Comparison of ENCODE assay signal across 10 cellular contexts in the genomic region with DNA sequence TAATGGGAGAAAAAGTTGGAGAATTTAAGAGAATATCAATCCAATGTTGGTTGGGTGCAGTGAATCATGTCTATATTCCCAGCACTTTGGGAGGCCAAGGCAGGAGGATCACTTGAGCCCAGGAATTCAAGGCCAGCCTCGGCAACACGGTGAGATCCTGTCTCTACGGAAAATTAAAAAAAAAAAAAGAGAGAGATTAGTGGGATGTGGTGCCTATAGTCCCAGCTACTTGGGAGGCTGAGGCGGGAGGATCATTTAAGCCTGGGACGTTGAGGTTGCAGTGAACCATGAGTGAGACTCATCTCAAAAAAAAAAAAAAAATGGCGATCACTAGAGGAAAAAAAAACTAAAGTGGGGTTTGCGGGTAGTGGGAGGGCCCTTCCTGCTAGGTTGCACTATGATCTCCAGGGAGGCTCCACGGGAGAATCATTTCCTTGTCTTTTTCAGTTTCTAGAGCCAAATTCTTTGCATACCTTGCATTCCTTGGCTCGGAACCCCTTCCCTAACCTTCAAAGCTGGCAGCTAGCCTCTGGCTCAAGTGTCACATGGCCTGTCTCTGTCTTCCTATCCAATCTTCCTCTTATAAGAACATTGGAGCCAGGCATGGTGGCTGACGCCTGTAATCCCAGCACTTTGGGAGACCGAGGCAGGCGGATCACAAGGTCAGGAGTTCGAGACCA. TPM values are rescaled to one million over a fixed set of nuclear protein-coding genes. Genes with fewer than 3 reads are reported as not detected.
DNase-seq lines count a peak whose midpoint lies in the region; ATAC-seq and FAIRE-seq lines count a peak whose summit lies in the region.
"Had no signal": no experiment of that assay in that cellular context is flagged by ENCODE, and none has a peak within 500 bp of the region (broad histone marks: within the 10 kb centered on the region; RNA-seq: fewer than 3 reads in every experiment).

No MANE protein-coding gene starts in this region.

- peak overlapping the region; percentile 4; the same call in 1 of the 2 replicates for H3K9ac ChIP-seq in HUES64 (ENCODE audit: low read depth, low read length)

- H3K27ac ChIP-seq in HUES64 (ENCODE audit: low read depth, low read length): peak overlapping the region; percentile 83

- H3K4me3 Mint-ChIP-seq in stimulated activated naive B cell treated with anti-CD40 and anti-IgM and Interleukin-4, amounts not matched to agents 10 μg/mL and 1 μg/mL and 100 μg/mL, for 72 hours: no peak overlapping the region
- H3K4me3 Mint-ChIP-seq: CD4-positive, alpha-beta T cell; stimulated activated memory B cell treated with anti-CD40 and anti-IgM and Interleukin-4, amounts not matched to agents 10 μg/mL and 1 μg/mL and 100 μg/mL, for 72 hours had no signal

- no peaks in the 10 kb centered on the region for H3K9me3 ChIP-seq in HUES64 (ENCODE audit: insufficient read depth, low read depth, low read length)

- DNase-seq in dedifferentiated amniotic fluid mesenchymal stem cell (ENCODE audit: extremely low spot score) (peak; percentile 59), left lobe of liver (ENCODE audit: low spot score) (no peak), head of caudate nucleus (no peak), NCI-H2107 treated with DMSO at 0.1 percent for 48 hours (lab: John Stamatoyannopoulos, UW; ENCODE audit: unreplicated experiment) (no peak)
- DNase-seq in stimulated activated naive B cell treated with anti-CD40 and anti-IgM and Interleukin-4, amounts not matched to agents 10 μg/mL and 1 μg/mL and 100 μg/mL, for 72 hours: no peak
- DNase-seq: CD4-positive, alpha-beta T cell had no signal

- peaks cover 9% of the 10 kb centered on the region for H3K4me1 ChIP-seq in HUES64 (ENCODE audit: insufficient read depth, low read length)

- H3K4me3 ChIP-seq in HUES64 (ENCODE audit: low read length): no peak overlapping the region

- ATAC-seq in left lobe of liver (peak; percentile 60), GM18858 (IDR thresholded peaks at IDR 0.05; ENCODE audit: unreplicated experiment) (no peak)
- ATAC-seq in stimulated activated naive B cell treated with anti-CD40 and anti-IgM and Interleukin-4, amounts not matched to agents 10 μg/mL and 1 μg/mL and 100 μg/mL, for 72 hours (replicated peaks): no peak
- ATAC-seq: stimulated activated memory B cell treated with anti-CD40 and anti-IgM and Interleukin-4, amounts not matched to agents 10 μg/mL and 1 μg/mL and 100 μg/mL, for 72 hours had no signal

- intact Hi-C loops in head of caudate nucleus (cut with DNase I): no loop called here

- FAIRE-seq in A204.1 (lab: Jason Lieb, UNC): peak; percentile 78

- H3K27me3 Mint-ChIP-seq in stimulated activated naive B cell treated with anti-CD40 and anti-IgM and Interleukin-4, amounts not matched to agents 10 μg/mL and 1 μg/mL and 100 μg/mL, for 72 hours: peaks cover 10 to 15% of the 10 kb centered on the region in 2 donors
- H3K27me3 Mint-ChIP-seq: CD4-positive, alpha-beta T cell had no signal

- H3K36me3 ChIP-seq in HUES64 (ENCODE audit: insufficient read depth, low read length): no peaks in the 10 kb centered on the region

- no peaks in the 10 kb centered on the region for H3K4me1 Mint-ChIP-seq in stimulated activated naive B cell treated with anti-CD40 and anti-IgM and Interleukin-4, amounts not matched to agents 10 μg/mL and 1 μg/mL and 100 μg/mL, for 72 hours
- H3K4me1 Mint-ChIP-seq: stimulated activated memory B cell treated with anti-CD40 and anti-IgM and Interleukin-4, amounts not matched to agents 10 μg/mL and 1 μg/mL and 100 μg/mL, for 72 hours had no signal

- no peaks in the 10 kb centered on the region for H3K36me3 Mint-ChIP-seq in stimulated activated naive B cell treated with anti-CD40 and anti-IgM and Interleukin-4, amounts not matched to agents 10 μg/mL and 1 μg/mL and 100 μg/mL, for 72 hours
- H3K36me3 Mint-ChIP-seq: stimulated activated memory B cell treated with anti-CD40 and anti-IgM and Interleukin-4, amounts not matched to agents 10 μg/mL and 1 μg/mL and 100 μg/mL, for 72 hours had no signal

- no peaks in the 10 kb centered on the region for H3K9me3 Mint-ChIP-seq in stimulated activated naive B cell treated with anti-CD40 and anti-IgM and Interleukin-4, amounts not matched to agents 10 μg/mL and 1 μg/mL and 100 μg/mL, for 72 hours
- H3K9me3 Mint-ChIP-seq: CD4-positive, alpha-beta T cell; stimulated activated memory B cell treated with anti-CD40 and anti-IgM and Interleukin-4, amounts not matched to agents 10 μg/mL and 1 μg/mL and 100 μg/mL, for 72 hours had no signal

- no peaks in the 10 kb centered on the region for H3K27me3 ChIP-seq in HUES64 (ENCODE audit: insufficient read depth, low read length)

- H3K27ac Mint-ChIP-seq in stimulated activated naive B cell treated with anti-CD40 and anti-IgM and Interleukin-4, amounts not matched to agents 10 μg/mL and 1 μg/mL and 100 μg/mL, for 72 hours: no peak overlapping the region
- H3K27ac Mint-ChIP-seq: CD4-positive, alpha-beta T cell; stimulated activated memory B cell treated with anti-CD40 and anti-IgM and Interleukin-4, amounts not matched to agents 10 μg/mL and 1 μg/mL and 100 μg/mL, for 72 hours had no signal

- 52% methylated on average over 13 of the region's 13 CpGs for WGBS in HUES64

RNA-seq across cellular contexts. Expression of a gene that starts 5.8 kb away (rescaled TPM):
- polyA plus RNA-seq in HUES64 (2013, experiment 1 of 2): 45.8 TPM
- 43.3 TPM for polyA plus RNA-seq in HUES64 (2013, experiment 2 of 2)
- total RNA-seq in left lobe of liver: 15.3 TPM

RNA-seq across cellular contexts. Expression of a gene that starts 28.7 kb away (rescaled TPM):
- 15.4 TPM for polyA plus RNA-seq in HUES64 (2013, experiment 1 of 2)
- polyA plus RNA-seq in HUES64 (2013, experiment 2 of 2): 19.3 TPM
- total RNA-seq in left lobe of liver: 8.0 TPM

RNA-seq across cellular contexts. Expression of a gene that starts 30.3 kb away (rescaled TPM):
- polyA plus RNA-seq in HUES64 (2013, experiment 1 of 2): 22.8 TPM
- 22.9 TPM for polyA plus RNA-seq in HUES64 (2013, experiment 2 of 2)
- total RNA-seq in left lobe of liver: 2.2 TPM

RNA-seq across cellular contexts. Expression of a gene that starts 35.6 kb away (rescaled TPM):
- polyA plus RNA-seq in HUES64 (2013, experiment 1 of 2): 1.1 TPM
- polyA plus RNA-seq in HUES64 (2013, experiment 2 of 2): 1.7 TPM
- total RNA-seq in left lobe of liver: not detected
- total RNA-seq: CD4-positive, alpha-beta T cell had no signal

RNA-seq across cellular contexts. Expression of a gene that starts 47.5 kb away (rescaled TPM):
- 34.4 TPM for polyA plus RNA-seq in HUES64 (2013, experiment 1 of 2)
- polyA plus RNA-seq in HUES64 (2013, experiment 2 of 2): 45.5 TPM
- 25.8 TPM for total RNA-seq in left lobe of liver
